In genomic region chr2:99489758-99490087, GRCh38 we compare ENCODE assay signal across 1 cellular context.
TF ChIP-seq lines count a peak whose summit lies in the region.

TSS of gene REV1 (minus strand) at chr2:99490017. CDS start at chr2:99464975, 25,042 bp downstream.

TF ChIP-seq in SK-N-SH treated with all-trans-retinoic acid at 6 μM for 48 hours, 23 proteins besides CTCF, POLR2A, EP300 and RAD21 (continued from another document):
- no peak for TF ChIP-seq ZC3H10 (CRISPR knock-in tag; IDR thresholded peaks at IDR 0.05)
- no peak for TF ChIP-seq BACH2 (CRISPR knock-in tag; IDR thresholded peaks at IDR 0.05; ENCODE audit: borderline replicate concordance)
